21 cellular contexts compared by ENCODE assay signal in genomic region chr2:239806276-239806675, GRCh38.
"Had no signal": no experiment of that assay in that cellular context is flagged by ENCODE, and none has a peak within 500 bp of the region (broad histone marks: within the 10 kb centered on the region; RNA-seq: fewer than 3 reads in every experiment).

No MANE protein-coding gene starts in this region.

- H3K9me3 Mint-ChIP-seq: activated naive CD4-positive, alpha-beta T cell treated with anti-CD3 and anti-CD28 coated beads, Interleukin-2, amount 50 U/mL, for 72 hours; activated T-helper 17 cell treated with anti-CD3 and anti-CD28 coated beads, Interleukin-2, amount 50 U/mL, for 72 hours; natural killer cell; stimulated activated naive CD8-positive, alpha-beta T cell treated with anti-CD3 and anti-CD28 coated beads, Interleukin-15, Interleukin-2, amounts not matched to agents 100 ng/mL and 50 ng/mL, for 24 hours; T-cell; T-helper 2 cell treated with Interferon-gamma antibody and Interleukin-4, amounts not matched to agents 5 μg/mL and 100 μg/mL, for 36 hours had no signal

- H3K4me3 ChIP-seq: esophagus muscularis mucosa, gastrocnemius medialis, ovary, prostate gland, tibial nerve, uterus had no signal

- ATAC-seq: activated naive CD4-positive, alpha-beta T cell treated with anti-CD3 and anti-CD28 coated beads, Interleukin-2, amount 50 U/mL, for 72 hours; activated T-helper 17 cell treated with anti-CD3 and anti-CD28 coated beads, Interleukin-2, amount 50 U/mL, for 72 hours; gastrocnemius medialis; left ventricle myocardium superior; natural killer cell; T-cell had no signal

- H3K4me1 Mint-ChIP-seq: activated T-helper 17 cell treated with anti-CD3 and anti-CD28 coated beads, Interleukin-2, amount 50 U/mL, for 72 hours; natural killer cell; T-cell had no signal

- DNase-seq: dermis blood vessel endothelial cell; effector memory CD4-positive, alpha-beta T cell; gastrocnemius medialis; hippocampal formation; kidney glomerular epithelial cell; left ventricle myocardium superior; midbrain; natural killer cell; stimulated activated CD4-positive, alpha-beta T cell treated with anti-CD3 and anti-CD28 coated beads, Interleukin-1b, Interleukin-23, amount 100 ng/mL, for 48 hours; WERI-Rb-1 had no signal

- H3K27me3 ChIP-seq: esophagus muscularis mucosa, ovary, uterus had no signal

- H3K27ac ChIP-seq: esophagus muscularis mucosa, gastrocnemius medialis, ovary, prostate gland, tibial nerve, uterus, WERI-Rb-1 had no signal

- H3K27ac Mint-ChIP-seq: activated naive CD4-positive, alpha-beta T cell treated with anti-CD3 and anti-CD28 coated beads, Interleukin-2, amount 50 U/mL, for 72 hours; activated T-helper 17 cell treated with anti-CD3 and anti-CD28 coated beads, Interleukin-2, amount 50 U/mL, for 72 hours; natural killer cell; stimulated activated naive CD8-positive, alpha-beta T cell treated with anti-CD3 and anti-CD28 coated beads, Interleukin-15, Interleukin-2, amounts not matched to agents 100 ng/mL and 50 ng/mL, for 24 hours; T-cell; T-helper 2 cell treated with Interferon-gamma antibody and Interleukin-4, amounts not matched to agents 5 μg/mL and 100 μg/mL, for 36 hours had no signal

- H3K4me3 Mint-ChIP-seq: activated T-helper 17 cell treated with anti-CD3 and anti-CD28 coated beads, Interleukin-2, amount 50 U/mL, for 72 hours; brain; natural killer cell; stimulated activated naive CD8-positive, alpha-beta T cell treated with anti-CD3 and anti-CD28 coated beads, Interleukin-15, Interleukin-2, amounts not matched to agents 100 ng/mL and 50 ng/mL, for 24 hours; T-cell; T-helper 2 cell treated with Interferon-gamma antibody and Interleukin-4, amounts not matched to agents 5 μg/mL and 100 μg/mL, for 36 hours had no signal

- H3K4me1 ChIP-seq: gastrocnemius medialis, prostate gland, tibial nerve, uterus had no signal

- H3K36me3 Mint-ChIP-seq: activated naive CD4-positive, alpha-beta T cell treated with anti-CD3 and anti-CD28 coated beads, Interleukin-2, amount 50 U/mL, for 72 hours; brain; natural killer cell; T-cell had no signal

- H3K9me3 ChIP-seq: esophagus muscularis mucosa, gastrocnemius medialis, ovary, prostate gland, tibial nerve, uterus had no signal

- H3K36me3 ChIP-seq: esophagus muscularis mucosa, gastrocnemius medialis, ovary, prostate gland, tibial nerve, uterus, WERI-Rb-1 had no signal
